26 cellular contexts compared by ENCODE assay signal in genomic region chr2:99735753-99736152, GRCh38.
"Had no signal": no experiment of that assay in that cellular context is flagged by ENCODE, and none has a peak within 500 bp of the region (broad histone marks: within the 10 kb centered on the region; RNA-seq: fewer than 3 reads in every experiment).

No MANE protein-coding gene starts in this region.

- H3K4me1 Mint-ChIP-seq: mesothelial cell of epicardium; neural crest cell; stimulated activated effector memory CD8-positive, alpha-beta T cell treated with anti-CD3 and anti-CD28 coated beads, Interleukin-12 subunit alpha, Interleukin-12 subunit beta, amount 100 ng/mL, for 72 hours had no signal

- H3K27ac Mint-ChIP-seq: mesothelial cell of epicardium; natural killer cell treated with Interleukin-12 subunit alpha and Interleukin-12 subunit beta and Interleukin-15 and Interleukin-18, amount 100 ng/mL, for 72 hours; stimulated activated effector memory CD8-positive, alpha-beta T cell treated with anti-CD3 and anti-CD28 coated beads, Interleukin-12 subunit alpha, Interleukin-12 subunit beta, amount 100 ng/mL, for 72 hours; type B pancreatic cell had no signal

- H3K27me3 Mint-ChIP-seq: naive B cell, type B pancreatic cell had no signal

- H3K27me3 ChIP-seq: esophagus muscularis mucosa, gastroesophageal sphincter, heart left ventricle, hepatocyte, left lung, neutrophil, right atrium auricular region, testis, tibial artery had no signal

- H2AFZ ChIP-seq: hepatocyte had no signal

- H3K79me2 ChIP-seq: hepatocyte had no signal

- H3K36me3 Mint-ChIP-seq: natural killer cell treated with Interleukin-12 subunit alpha and Interleukin-12 subunit beta and Interleukin-15 and Interleukin-18, amount 100 ng/mL, for 72 hours; stimulated activated effector memory CD8-positive, alpha-beta T cell treated with anti-CD3 and anti-CD28 coated beads, Interleukin-12 subunit alpha, Interleukin-12 subunit beta, amount 100 ng/mL, for 72 hours; type B pancreatic cell had no signal

- H3K9me3 Mint-ChIP-seq: naive B cell; natural killer cell treated with Interleukin-12 subunit alpha and Interleukin-12 subunit beta and Interleukin-15 and Interleukin-18, amount 100 ng/mL, for 72 hours; neural crest cell; stimulated activated effector memory CD8-positive, alpha-beta T cell treated with anti-CD3 and anti-CD28 coated beads, Interleukin-12 subunit alpha, Interleukin-12 subunit beta, amount 100 ng/mL, for 72 hours; type B pancreatic cell had no signal

- H3K4me2 ChIP-seq: hepatocyte had no signal

- ATAC-seq: foreskin keratinocyte; gastroesophageal sphincter; heart left ventricle; left lung; mucosa of descending colon; natural killer cell treated with Interleukin-12 subunit alpha and Interleukin-12 subunit beta and Interleukin-15 and Interleukin-18, amount 100 ng/mL, for 72 hours; sciatic nerve; stimulated activated effector memory CD8-positive, alpha-beta T cell treated with anti-CD3 and anti-CD28 coated beads, Interleukin-12 subunit alpha, Interleukin-12 subunit beta, amount 100 ng/mL, for 72 hours; stimulated activated naive CD8-positive, alpha-beta T cell treated with anti-CD3 and anti-CD28 coated beads, Interleukin-15, Interleukin-2, amounts not matched to agents 100 U/mL and 50 U/mL, for 24 hours had no signal

- H3K4me1 ChIP-seq: esophagus muscularis mucosa, foreskin keratinocyte, gastroesophageal sphincter, heart left ventricle, left lung, prostate gland, right atrium auricular region, testis, tibial artery had no signal

- DNase-seq: dermis blood vessel endothelial cell; effector memory CD4-positive, alpha-beta T cell; foreskin keratinocyte; heart left ventricle; kidney; left lung; mucosa of descending colon; naive B cell; stimulated activated CD4-positive, alpha-beta T cell treated with anti-CD3 and anti-CD28 coated beads, Interleukin-2, amount 100 ng/mL, for 24 hours; stimulated activated CD4-positive, alpha-beta T cell treated with anti-CD3 and anti-CD28 coated beads, Interleukin-4, amount 100 ng/mL, for 24 hours; stimulated activated naive CD8-positive, alpha-beta T cell treated with anti-CD3 and anti-CD28 coated beads, Interleukin-15, Interleukin-2, amounts not matched to agents 100 U/mL and 50 U/mL, for 24 hours; substantia nigra; testis; tibial artery had no signal

- H3K9me3 ChIP-seq: esophagus muscularis mucosa, gastroesophageal sphincter, left lung, mucosa of descending colon, neutrophil, prostate gland, right atrium auricular region, testis, tibial artery had no signal

- H3K4me3 ChIP-seq: esophagus muscularis mucosa, gastroesophageal sphincter, heart left ventricle, hepatocyte, left lung, mucosa of descending colon, prostate gland, right atrium auricular region, testis, tibial artery had no signal

- H3K27ac ChIP-seq: esophagus muscularis mucosa, foreskin keratinocyte, gastroesophageal sphincter, heart left ventricle, hepatocyte, left lung, neutrophil, prostate gland, right atrium auricular region, testis, tibial artery had no signal

- H3K36me3 ChIP-seq: esophagus muscularis mucosa, gastroesophageal sphincter, heart left ventricle, left lung, neutrophil, prostate gland, right atrium auricular region, tibial artery had no signal

- H3K4me3 Mint-ChIP-seq: mesothelial cell of epicardium; naive B cell; natural killer cell treated with Interleukin-12 subunit alpha and Interleukin-12 subunit beta and Interleukin-15 and Interleukin-18, amount 100 ng/mL, for 72 hours; neural crest cell; stimulated activated effector memory CD8-positive, alpha-beta T cell treated with anti-CD3 and anti-CD28 coated beads, Interleukin-12 subunit alpha, Interleukin-12 subunit beta, amount 100 ng/mL, for 72 hours; type B pancreatic cell had no signal
